8 cellular contexts compared by ENCODE assay signal in genomic region chr17:82031885-82032627, GRCh38. TPM values are rescaled to one million over a fixed set of nuclear protein-coding genes. Genes with fewer than 3 reads are reported as not detected.
DNase-seq lines count a peak whose midpoint lies in the region; ATAC-seq, FAIRE-seq and TF ChIP-seq lines count a peak whose summit lies in the region.

No MANE protein-coding gene starts in this region.

- no peak overlapping the region for H2BK15ac ChIP-seq in H1 (ENCODE audit: low read length)

- H3K4me1 ChIP-seq in BLaER1 treated with 17β-estradiol and CSF1 and Interleukin-3, amounts not matched to agents 10 nM and 100 nM, result peaks cover 39 to 63% (median 52%) of the 10 kb centered on the region in 10 experiments
- H3K4me1 ChIP-seq in H1 (replicated peaks in 1 of 4; ENCODE audit: control insufficient read depth in 3 of 4, insufficient read depth in 4 of 4, low read length in 3 of 4) (peaks cover 0 to 13% (median 7%) of the 10 kb centered on the region in 4 experiments; a peak in 5 of 7 replicates), pancreas (peaks cover 4 to 13% (median 5%) of the 10 kb centered on the region in 3 donors), kidney (ENCODE audit: control insufficient read depth in 1 of 2, insufficient read depth in 1 of 2, low read depth in 1 of 2, low read length in 2 of 2) (peaks cover 0 to 24% of the 10 kb centered on the region in 2 donors)

- intact Hi-C loops in pancreas (cut with DNase I) (no loop called here), kidney (cut with DNase I) (loop anchor here (10.0 kb wide), 1 partner anchor 123 kb away; no protein-coding TSS in a partner anchor)

- no peak for FAIRE-seq in H1 (lab: Jason Lieb, UNC)
- FAIRE-seq in pancreas (lab: Jason Lieb, UNC), result no peak
- no peak for FAIRE-seq in kidney (lab: Jason Lieb, UNC)

- H3K4me3 Mint-ChIP-seq in HFFc6 (peak overlapping the region; percentile 39), T-helper 17 cell (peak overlapping the region; percentile 65)

- peaks cover 0 to 78% (median 33%) of the 10 kb centered on the region in 11 experiments; a peak in 17 of 22 replicates for H4K20me1 ChIP-seq in BLaER1 treated with 17β-estradiol and CSF1 and Interleukin-3, amounts not matched to agents 10 nM and 100 nM
- H4K20me1 ChIP-seq in H1 (replicated peaks in 1 of 2; ENCODE audit: control insufficient read depth in 1 of 2, insufficient read depth in 2 of 2, low read length in 2 of 2), result peaks cover 2 to 19% of the 10 kb centered on the region in 2 experiments

- H4K5ac ChIP-seq in H1 (ENCODE audit: insufficient read length, low read depth, low read length), result peak overlapping the region; percentile 21

- POLR2A ChIA-PET in H1 (lab: Charles Lee; ENCODE audit: partially characterized antibody), result interaction anchor here (0.9 to 4.9 kb wide), 12 partner anchors 9 to 162 kb away, joined by 3 to 38 read pairs (median 10); partner anchors contain the start of genes CENPX, FASN, GPS1 and LRRC45

- H3K27me3 Mint-ChIP-seq in HFFc6 (ENCODE audit: insufficient read depth), result peaks cover 4% of the 10 kb centered on the region; the same call in 1 of the 2 replicates
- no peaks in the 10 kb centered on the region for H3K27me3 Mint-ChIP-seq in T-helper 17 cell

- H2BK120ac ChIP-seq in H1 (replicated peaks; ENCODE audit: low read depth, low read length), result peak overlapping the region; percentile 10

- H3K27me3 ChIP-seq in BLaER1 treated with 17β-estradiol and CSF1 and Interleukin-3, amounts not matched to agents 10 nM and 100 nM, result peaks cover 0 to 20% (median 18%) of the 10 kb centered on the region in 11 experiments; a peak in 19 of 22 replicates
- H3K27me3 ChIP-seq in H1 (replicated peaks in 1 of 4; ENCODE audit: control insufficient read depth in 3 of 4, extremely low read depth in 1 of 4, insufficient read depth in 3 of 4, low read length in 3 of 4) (no peaks in the 10 kb centered on the region), pancreas (no peaks in the 10 kb centered on the region)

- no peak overlapping the region for H2AFZ ChIP-seq in H1 (ENCODE audit: low read length)

- H3K9me3 ChIP-seq in BLaER1 treated with 17β-estradiol and CSF1 and Interleukin-3, amounts not matched to agents 10 nM and 100 nM (replicated peaks in 1 of 11), result no peaks in the 10 kb centered on the region
- no peaks in the 10 kb centered on the region for H3K9me3 ChIP-seq in T-helper 17 cell (ENCODE audit: control insufficient read depth, low read length, poor library complexity, severe bottlenecking)
- H3K9me3 ChIP-seq in H1 (ENCODE audit: insufficient read depth in 2 of 2, low read depth in 1 of 2, low read length in 1 of 2), result no peaks in the 10 kb centered on the region
- no peaks in the 10 kb centered on the region for H3K9me3 ChIP-seq in pancreas
- H3K9me3 ChIP-seq in kidney (ENCODE audit: control insufficient read depth in 1 of 2, low read length in 2 of 2), result no peaks in the 10 kb centered on the region

- H3K27ac Mint-ChIP-seq in HFFc6 (no peak overlapping the region), T-helper 17 cell (no peak overlapping the region)

- H3K4ac ChIP-seq in H1 (replicated peaks; ENCODE audit: insufficient read length, low read depth, low read length), result peak overlapping the region; percentile 97

- H4K8ac ChIP-seq in H1 (ENCODE audit: extremely low read depth, insufficient read depth, low read length), result peak overlapping the region; percentile 80

- peak overlapping the region in 8 of 11 experiments; percentile 28 to 54 (median 41); a peak in 8 of 22 replicates for H3K27ac ChIP-seq in BLaER1 treated with 17β-estradiol and CSF1 and Interleukin-3, amounts not matched to agents 10 nM and 100 nM
- H3K27ac ChIP-seq in H1 (ENCODE audit: low read depth, low read length), result no peak overlapping the region
- no peak overlapping the region for H3K27ac ChIP-seq in pancreas
- no peak overlapping the region for H3K27ac ChIP-seq in kidney (ENCODE audit: low read depth in 2 of 2, low read length in 2 of 2)

- H3K36me3 ChIP-seq in BLaER1 treated with 17β-estradiol and CSF1 and Interleukin-3, amounts not matched to agents 10 nM and 100 nM, result peaks cover 0 to 35% (median 4%) of the 10 kb centered on the region in 11 experiments; a peak in 6 of 22 replicates
- H3K36me3 ChIP-seq in H1 (ENCODE audit: control insufficient read depth in 2 of 4, insufficient read depth in 4 of 4, low read length in 3 of 4), result no peaks in the 10 kb centered on the region; a peak in 2 of 8 replicates
- H3K36me3 ChIP-seq in pancreas, result no peaks in the 10 kb centered on the region
- H3K36me3 ChIP-seq in kidney (ENCODE audit: control insufficient read depth in 1 of 2, insufficient read depth in 2 of 2, low read length in 2 of 2), result peaks cover 0 to 7% of the 10 kb centered on the region in 2 donors

- H2BK5ac ChIP-seq in H1 (ENCODE audit: low read depth, low read length), result 0 out of 2 replicates have a peak overlapping the region, but pooled peaks have one; percentile 44

- H3K36me3 Mint-ChIP-seq in HFFc6 (ENCODE audit: low read depth) (peaks cover 6% of the 10 kb centered on the region; the same call in 1 of the 2 replicates), T-helper 17 cell (ENCODE audit: low read depth) (no peaks in the 10 kb centered on the region)

- H3K79me1 ChIP-seq in H1 (ENCODE audit: low read depth, low read length), result peaks cover 3% of the 10 kb centered on the region; the same call in 1 of the 2 replicates

- peak overlapping the region; percentile 56 to 74 (median 66) for H3K4me3 ChIP-seq in BLaER1 treated with 17β-estradiol and CSF1 and Interleukin-3, amounts not matched to agents 10 nM and 100 nM
- H3K4me3 ChIP-seq in H1 (ENCODE audit: extremely low read depth in 1 of 4, insufficient read depth in 2 of 4, low read depth in 3 of 4, low read length in 4 of 4) (peak overlapping the region; percentile 56 to 79 (median 59)), pancreas (peak overlapping the region in 3 of 4 donors; percentile 12 to 46 (median 42)), kidney (ENCODE audit: low read length in 2 of 2) (no peak overlapping the region)

- peak overlapping the region; percentile 89 for H4K91ac ChIP-seq in H1 (replicated peaks; ENCODE audit: insufficient read length, low read length)

- CTCF ChIA-PET in H1 (lab: Charles Lee; ENCODE audit: partially characterized antibody), result interaction anchor here (0.6 to 1.6 kb wide), 6 partner anchors 10 to 177 kb away, joined by 3 to 7 read pairs (median 3); partner anchors contain the start of genes CENPX and DUS1L

- TF ChIP-seq RAD21 in H1 (IDR thresholded peaks at IDR 0.05 in 1 of 2, conservative IDR thresholded peaks at IDR 0.05 in 1 of 2; ENCODE audit: low read depth in 2 of 2, low read length in 2 of 2), result no peak

- H3K23ac ChIP-seq in H1 (ENCODE audit: insufficient read length), result no peak overlapping the region

- peak overlapping the region; percentile 71 for H3K18ac ChIP-seq in H1 (ENCODE audit: extremely low read depth, low read length)

- ATAC-seq in T-helper 17 cell (peak; percentile 39), pancreas (peak; percentile 30 to 65 (median 50)), GM18870 (IDR thresholded peaks at IDR 0.05; ENCODE audit: unreplicated experiment) (no peak)

- H2BK12ac ChIP-seq in H1 (ENCODE audit: low read depth, low read length), result 0 out of 2 replicates have a peak overlapping the region, but pooled peaks have one; percentile 17

- H3K9ac ChIP-seq in BLaER1 treated with 17β-estradiol and CSF1 and Interleukin-3, amounts not matched to agents 10 nM and 100 nM, result peak overlapping the region; percentile 51 to 81 (median 71); a peak in 21 of 22 replicates
- peak overlapping the region in 3 of 4 experiments; percentile 48 to 69 (median 53); a peak in 4 of 7 replicates for H3K9ac ChIP-seq in H1 (replicated peaks in 1 of 4; ENCODE audit: extremely low read depth in 1 of 4, low read depth in 3 of 4, low read length in 3 of 4)
- peak overlapping the region in 1 of 2 donors; percentile 12 for H3K9ac ChIP-seq in kidney (ENCODE audit: low read length in 2 of 2)

- H3K56ac ChIP-seq in H1 (replicated peaks; ENCODE audit: insufficient read length, low read depth, low read length), result peak overlapping the region; percentile 79

- H3K4me2 ChIP-seq in BLaER1 treated with 17β-estradiol and CSF1 and Interleukin-3, amounts not matched to agents 10 nM and 100 nM, result peak overlapping the region; percentile 90 to 100 (median 99)
- peak overlapping the region; percentile 80 to 94 for H3K4me2 ChIP-seq in H1 (ENCODE audit: insufficient read depth in 1 of 2, low read depth in 2 of 2, low read length in 2 of 2)

- TF ChIP-seq POLR2A in H1 (IDR thresholded peaks at IDR 0.05; ENCODE audit: control extremely low read depth in 1 of 2, low read depth in 2 of 2, low read length in 2 of 2), result no peak

- peaks cover 11% of the 10 kb centered on the region; the same call in 1 of the 2 replicates for H3K23me2 ChIP-seq in H1 (ENCODE audit: low read depth, low read length)

- TF ChIP-seq EP300 in H1 (IDR thresholded peaks at IDR 0.05; ENCODE audit: borderline replicate concordance in 1 of 2, low read depth in 2 of 2, low read length in 2 of 2), result no peak

- H3K79me2 ChIP-seq in H1 (ENCODE audit: control insufficient read depth in 1 of 2, insufficient read depth in 2 of 2, low read length in 2 of 2), result peaks cover 0 to 2% of the 10 kb centered on the region in 2 experiments; a peak in 1 of 4 replicates

- H2BK20ac ChIP-seq in H1 (ENCODE audit: low read length), result no peak overlapping the region

- TF ChIP-seq CTCF in HFFc6 (IDR thresholded peaks at IDR 0.05), result no peak
- TF ChIP-seq CTCF in H1 (IDR thresholded peaks at IDR 0.05; ENCODE audit: control extremely low read depth in 1 of 3, insufficient read depth in 1 of 3, low read depth in 1 of 3, low read length in 3 of 3), result no peak
- no peak for TF ChIP-seq CTCF in pancreas (IDR thresholded peaks at IDR 0.05)
- no peak for TF ChIP-seq CTCF in kidney (IDR thresholded peaks at IDR 0.05; ENCODE audit: borderline replicate concordance, extremely low read depth, insufficient read depth)

- H3K14ac ChIP-seq in H1 (ENCODE audit: insufficient read length), result no peak overlapping the region

- H3K9me3 Mint-ChIP-seq in HFFc6, result no peaks in the 10 kb centered on the region

- WGBS in H1 (ENCODE audit: extremely low coverage in 1 of 2, insufficient coverage in 1 of 2, insufficient read length in 1 of 2, insufficient replicate concordance in 2 of 2, low coverage in 1 of 2, low lambda C conversion rate in 2 of 2, missing lambda C conversion rate in 1 of 2), 2 experiments, result 8% methylated on average over 28 of the region's 59 CpGs; no CpG with 5 or more reads in 1 of the 2 experiments
- WGBS in pancreas, 2 donors, result 11 to 20% methylated on average over 27 to 59 of the region's 59 CpGs

- H3K4me1 Mint-ChIP-seq in HFFc6 (ENCODE audit: low read depth), result no peaks in the 10 kb centered on the region; the same call in 1 of the 2 replicates
- peaks cover 10% of the 10 kb centered on the region for H3K4me1 Mint-ChIP-seq in T-helper 17 cell

- DNase-seq in HFFc6 (no peak), T-helper 17 cell (peak in 2 of 3 donors; percentile 36 to 42), H1 (ENCODE audit: low read depth in 1 of 2, low spot score in 2 of 2) (peak in 1 of 2 experiments; percentile 85), pancreas (peak in 3 of 6 donors; percentile 61 to 82 (median 79)), kidney (no peak)
- DNase-seq in effector CD4-positive, alpha-beta T cell, result no peak

- peak overlapping the region; percentile 41; the same call in 1 of the 2 replicates for H2AK5ac ChIP-seq in H1 (ENCODE audit: low read depth, low read length)

RNA-seq across cellular contexts. Expression of gene RAC3, which starts 0.6 kb away (rescaled TPM):
- 1 to 10 TPM; 4.3 to 8.5 (median 5.6) TPM for total RNA-seq in HFFc6 (2021; fragmentation: NEBNext Ultra II Directional; extraction: Animal tissue kit (Norgen Biotek cat#: 25700))
- total RNA-seq in T-helper 17 cell, result 1 to 10 TPM; 2.6 to 3.1 TPM
- total RNA-seq in H1 (2021; fragmentation: NEBNext Ultra II Directional; extraction: Animal tissue kit (Norgen Biotek cat#: 25700)), result 167 and 177 TPM in 2 replicates
- 299 and 520 TPM in 2 replicates for polyA plus RNA-seq in H1 (2011; rRNA removed)
- polyA plus RNA-seq in H1 (2011; cell fraction: cytosol; rRNA removed), result 290 TPM
- 408 TPM for polyA plus RNA-seq in H1 (2011; cell fraction: nucleus; rRNA removed)
- polyA plus RNA-seq in H1 (2012, experiment 1 of 2), result 93.2 to 160 TPM (median 150 TPM) in 4 replicates
- polyA plus RNA-seq in H1 (2012, experiment 2 of 2), result 143 TPM
- 141 TPM for polyA plus RNA-seq in H1 (2013, experiment 1 of 2)
- polyA plus RNA-seq in H1 (2013, experiment 2 of 2), result 139 TPM
- 54.1 and 62.9 TPM in 2 replicates for polyA minus RNA-seq in H1 (2011; rRNA and poly(A)+ RNA removed)
- 82.6 TPM for polyA minus RNA-seq in H1 (2011; cell fraction: cytosol; rRNA and poly(A)+ RNA removed)
- 83.3 TPM for polyA minus RNA-seq in H1 (2011; cell fraction: nucleus; rRNA and poly(A)+ RNA removed)
- 1 to 10 TPM in 5 of 6 donors, under 1 TPM in 1; 0.97 to 3.3 (median 1.9) TPM for total RNA-seq in pancreas
- 10 to 100 TPM in 1 of 2 donors, 1 to 10 TPM in 1; 6.0 to 12.6 TPM for polyA plus RNA-seq in pancreas
- 2.6 TPM for total RNA-seq in kidney
- 13.1 TPM for polyA plus RNA-seq in kidney (ENCODE audit: insufficient read depth, low read depth, low replicate concordance)

RNA-seq across cellular contexts. Expression of gene DCXR, which starts 5.4 kb away (rescaled TPM):
- total RNA-seq in HFFc6 (2021; fragmentation: NEBNext Ultra II Directional; extraction: Animal tissue kit (Norgen Biotek cat#: 25700)), result 100 to 1,000 TPM in 1 of 6 experiments, 10 to 100 TPM in 5; 73.4 to 100 (median 84.8) TPM
- total RNA-seq in T-helper 17 cell, result 10 to 100 TPM; 55.6 to 77.5 TPM
- 96.3 and 110 TPM in 2 replicates for total RNA-seq in H1 (2021; fragmentation: NEBNext Ultra II Directional; extraction: Animal tissue kit (Norgen Biotek cat#: 25700))
- polyA plus RNA-seq in H1 (2011; rRNA removed), result 212 and 338 TPM in 2 replicates
- 163 TPM for polyA plus RNA-seq in H1 (2011; cell fraction: cytosol; rRNA removed)
- polyA plus RNA-seq in H1 (2011; cell fraction: nucleus; rRNA removed), result 167 TPM
- 92.1 to 118 TPM (median 110 TPM) in 4 replicates for polyA plus RNA-seq in H1 (2012, experiment 1 of 2)
- 187 TPM for polyA plus RNA-seq in H1 (2012, experiment 2 of 2)
- polyA plus RNA-seq in H1 (2013, experiment 1 of 2), result 57.6 TPM
- polyA plus RNA-seq in H1 (2013, experiment 2 of 2), result 58.1 TPM
- 35.5 and 81.7 TPM in 2 replicates for polyA minus RNA-seq in H1 (2011; rRNA and poly(A)+ RNA removed)
- polyA minus RNA-seq in H1 (2011; cell fraction: cytosol; rRNA and poly(A)+ RNA removed), result 40.5 TPM
- polyA minus RNA-seq in H1 (2011; cell fraction: nucleus; rRNA and poly(A)+ RNA removed), result 31.1 TPM
- total RNA-seq in pancreas, result 10 to 100 TPM; 34.8 to 87.4 (median 51.1) TPM
- 100 to 1,000 TPM in 1 of 2 donors, 10 to 100 TPM in 1; 86.7 to 108 TPM for polyA plus RNA-seq in pancreas
- 102 TPM for total RNA-seq in kidney
- polyA plus RNA-seq in kidney (ENCODE audit: insufficient read depth, low read depth, low replicate concordance), result 551 TPM

RNA-seq across cellular contexts. Expression of gene LRRC45, which starts 9.0 kb away (rescaled TPM):
- 10 to 100 TPM in 3 of 6 experiments, 1 to 10 TPM in 3; 6.8 to 10.5 (median 10.0) TPM for total RNA-seq in HFFc6 (2021; fragmentation: NEBNext Ultra II Directional; extraction: Animal tissue kit (Norgen Biotek cat#: 25700))
- total RNA-seq in T-helper 17 cell, result 10 to 100 TPM; 12.9 to 13.5 TPM
- 28.2 and 29.0 TPM in 2 replicates for total RNA-seq in H1 (2021; fragmentation: NEBNext Ultra II Directional; extraction: Animal tissue kit (Norgen Biotek cat#: 25700))
- polyA plus RNA-seq in H1 (2011; rRNA removed), result 11.5 and 17.3 TPM in 2 replicates
- polyA plus RNA-seq in H1 (2011; cell fraction: cytosol; rRNA removed), result 23.7 TPM
- polyA plus RNA-seq in H1 (2011; cell fraction: nucleus; rRNA removed), result 96.6 TPM
- polyA plus RNA-seq in H1 (2012, experiment 1 of 2), result 15.2 to 25.5 TPM (median 25.4 TPM) in 4 replicates
- polyA plus RNA-seq in H1 (2012, experiment 2 of 2), result 17.3 TPM
- 14.7 TPM for polyA plus RNA-seq in H1 (2013, experiment 1 of 2)
- 13.4 TPM for polyA plus RNA-seq in H1 (2013, experiment 2 of 2)
- polyA minus RNA-seq in H1 (2011; rRNA and poly(A)+ RNA removed), result 7.8 and 8.0 TPM in 2 replicates
- 14.1 TPM for polyA minus RNA-seq in H1 (2011; cell fraction: cytosol; rRNA and poly(A)+ RNA removed)
- polyA minus RNA-seq in H1 (2011; cell fraction: nucleus; rRNA and poly(A)+ RNA removed), result 21.5 TPM
- 1 to 10 TPM; 5.3 to 9.9 (median 6.2) TPM for total RNA-seq in pancreas
- 10 to 100 TPM; 20.0 to 21.6 TPM for polyA plus RNA-seq in pancreas
- total RNA-seq in kidney, result 9.9 TPM
- polyA plus RNA-seq in kidney (ENCODE audit: insufficient read depth, low read depth, low replicate concordance), result 9.9 TPM

RNA-seq across cellular contexts. Expression of gene CENPX, which starts 9.4 kb away (rescaled TPM):
- total RNA-seq in HFFc6 (2021; fragmentation: NEBNext Ultra II Directional; extraction: Animal tissue kit (Norgen Biotek cat#: 25700)), result 10 to 100 TPM; 60.6 to 83.9 (median 73.3) TPM
- total RNA-seq in T-helper 17 cell (10 to 100 TPM; 20.9 to 21.1 TPM), pancreas (10 to 100 TPM; 14.0 to 28.6 (median 16.4) TPM), kidney (36.9 TPM)
- 111 and 116 TPM in 2 replicates for total RNA-seq in H1 (2021; fragmentation: NEBNext Ultra II Directional; extraction: Animal tissue kit (Norgen Biotek cat#: 25700))
- polyA plus RNA-seq in H1 (2011; rRNA removed) (122 and 133 TPM in 2 replicates), pancreas (10 to 100 TPM; 43.6 to 62.4 TPM), kidney (ENCODE audit: insufficient read depth, low read depth, low replicate concordance) (93.2 TPM)
- polyA plus RNA-seq in H1 (2011; cell fraction: cytosol; rRNA removed), result 131 TPM
- 145 TPM for polyA plus RNA-seq in H1 (2011; cell fraction: nucleus; rRNA removed)
- polyA plus RNA-seq in H1 (2012, experiment 1 of 2), result 94.8 to 140 TPM (median 130 TPM) in 4 replicates
- polyA plus RNA-seq in H1 (2012, experiment 2 of 2), result 158 TPM
- polyA plus RNA-seq in H1 (2013, experiment 1 of 2), result 61.6 TPM
- polyA plus RNA-seq in H1 (2013, experiment 2 of 2), result 59.1 TPM
- 21.3 and 26.4 TPM in 2 replicates for polyA minus RNA-seq in H1 (2011; rRNA and poly(A)+ RNA removed)
- 35.9 TPM for polyA minus RNA-seq in H1 (2011; cell fraction: cytosol; rRNA and poly(A)+ RNA removed)
- 36.4 TPM for polyA minus RNA-seq in H1 (2011; cell fraction: nucleus; rRNA and poly(A)+ RNA removed)

RNA-seq across cellular contexts. Expression of gene RFNG, which starts 19.6 kb away (rescaled TPM):
- 10 to 100 TPM; 37.6 to 48.5 (median 40.1) TPM for total RNA-seq in HFFc6 (2021; fragmentation: NEBNext Ultra II Directional; extraction: Animal tissue kit (Norgen Biotek cat#: 25700))
- total RNA-seq in T-helper 17 cell (10 to 100 TPM; 26.5 to 28.3 TPM), pancreas (10 to 100 TPM; 18.2 to 30.8 (median 28.4) TPM), kidney (29.8 TPM)
- 26.7 and 30.9 TPM in 2 replicates for total RNA-seq in H1 (2021; fragmentation: NEBNext Ultra II Directional; extraction: Animal tissue kit (Norgen Biotek cat#: 25700))
- polyA plus RNA-seq in H1 (2011; rRNA removed) (28.4 and 50.3 TPM in 2 replicates), pancreas (10 to 100 TPM; 57.9 to 59.1 TPM), kidney (ENCODE audit: insufficient read depth, low read depth, low replicate concordance) (47.3 TPM)
- 25.7 TPM for polyA plus RNA-seq in H1 (2011; cell fraction: cytosol; rRNA removed)
- polyA plus RNA-seq in H1 (2011; cell fraction: nucleus; rRNA removed), result 139 TPM
- polyA plus RNA-seq in H1 (2012, experiment 1 of 2), result 26.1 to 34.2 TPM (median 32.0 TPM) in 4 replicates
- polyA plus RNA-seq in H1 (2012, experiment 2 of 2), result 32.2 TPM
- 26.3 TPM for polyA plus RNA-seq in H1 (2013, experiment 1 of 2)
- polyA plus RNA-seq in H1 (2013, experiment 2 of 2), result 26.6 TPM
- polyA minus RNA-seq in H1 (2011; rRNA and poly(A)+ RNA removed), result 8.3 and 9.7 TPM in 2 replicates
- 15.2 TPM for polyA minus RNA-seq in H1 (2011; cell fraction: cytosol; rRNA and poly(A)+ RNA removed)
- 23.8 TPM for polyA minus RNA-seq in H1 (2011; cell fraction: nucleus; rRNA and poly(A)+ RNA removed)

Comparison
In these comparisons a context has a peak if more than half of its experiments do, and no peak if none do; other contexts are left out.
1. H3K27ac ChIP-seq: peak in BLaER1 treated with 17β-estradiol and CSF1 and Interleukin-3, amounts not matched to agents 10 nM and 100 nM (8 of 11); none in H1 (single experiment), pancreas (0 of 4) and kidney (0 of 2).
2. H3K4me3 ChIP-seq: peak in BLaER1 treated with 17β-estradiol and CSF1 and Interleukin-3, amounts not matched to agents 10 nM and 100 nM (10 of 10), H1 (4 of 4) and pancreas (3 of 4); none in kidney (0 of 2).
3. DNase-seq: peak in T-helper 17 cell (2 of 3); none in HFFc6 (single experiment), effector CD4-positive, alpha-beta T cell (single experiment) and kidney (single experiment).
4. RNA of gene RAC3, which starts 0.6 kb away (total RNA-seq): 167 to 177 TPM in H1; 4.3 to 8.5 TPM in HFFc6, 2.6 to 3.1 TPM in T-helper 17 cell, 2.6 TPM in kidney (single experiment) and 0.97 to 3.3 TPM in pancreas; every median in the first group is over 10 times any median in the second.